ENCODE assay signal across 15 cellular contexts in genomic region chr10:80410122-80410521, GRCh38. TPM values are rescaled to one million over a fixed set of nuclear protein-coding genes. Genes with fewer than 3 reads are reported as not detected.
DNase-seq lines count a peak whose midpoint lies in the region; ATAC-seq and TF ChIP-seq lines count a peak whose summit lies in the region.
"Had no signal": no experiment of that assay in that cellular context is flagged by ENCODE, and none has a peak within 500 bp of the region (broad histone marks: within the 10 kb centered on the region; RNA-seq: fewer than 3 reads in every experiment).

No MANE protein-coding gene starts in this region.

- no peak for TF ChIP-seq CTCF in natural killer cell (IDR thresholded peaks at IDR 0.05)
- no peak for TF ChIP-seq CTCF in esophagus squamous epithelium (IDR thresholded peaks at IDR 0.05)

- peaks cover 14 to 15% of the 10 kb centered on the region in 2 donors for H3K4me1 Mint-ChIP-seq in natural killer cell
- peaks cover 6 to 7% of the 10 kb centered on the region in 2 donors for H3K4me1 Mint-ChIP-seq in natural killer cell treated with Interleukin-12 subunit alpha and Interleukin-12 subunit beta and Interleukin-15 and Interleukin-18, amount 100 ng/mL, for 72 hours (ENCODE audit: low read depth in 2 of 2)
- peaks cover 19 to 47% (median 29%) of the 10 kb centered on the region in 4 donors for H3K4me1 Mint-ChIP-seq in naive thymus-derived CD8-positive, alpha-beta T cell

- no peaks in the 10 kb centered on the region for H3K9me3 Mint-ChIP-seq in natural killer cell
- no peaks in the 10 kb centered on the region for H3K9me3 Mint-ChIP-seq in natural killer cell treated with Interleukin-12 subunit alpha and Interleukin-12 subunit beta and Interleukin-15 and Interleukin-18, amount 100 ng/mL, for 72 hours
- H3K9me3 Mint-ChIP-seq in naive thymus-derived CD8-positive, alpha-beta T cell = no peaks in the 10 kb centered on the region

- H3K36me3 Mint-ChIP-seq in natural killer cell = no peaks in the 10 kb centered on the region
- H3K36me3 Mint-ChIP-seq in natural killer cell treated with Interleukin-12 subunit alpha and Interleukin-12 subunit beta and Interleukin-15 and Interleukin-18, amount 100 ng/mL, for 72 hours = no peaks in the 10 kb centered on the region
- H3K36me3 Mint-ChIP-seq in naive thymus-derived CD8-positive, alpha-beta T cell = no peaks in the 10 kb centered on the region

- no peaks in the 10 kb centered on the region for H3K27me3 ChIP-seq in esophagus squamous epithelium

- WGBS in esophagus squamous epithelium, 2 donors = 0% methylated on average over 1 of the region's 2 CpGs; no CpG with 5 or more reads in 1 of the 2 donors

- H3K36me3 ChIP-seq in esophagus squamous epithelium = no peaks in the 10 kb centered on the region
- H3K36me3 ChIP-seq: brain microvascular endothelial cell had no signal

- peak overlapping the region; percentile 96 for H3K4me3 Mint-ChIP-seq in natural killer cell
- no peak overlapping the region for H3K4me3 Mint-ChIP-seq in natural killer cell treated with Interleukin-12 subunit alpha and Interleukin-12 subunit beta and Interleukin-15 and Interleukin-18, amount 100 ng/mL, for 72 hours
- H3K4me3 Mint-ChIP-seq in naive thymus-derived CD8-positive, alpha-beta T cell = peak overlapping the region in 8 of 10 donors; percentile 32 to 96 (median 75)

- peak overlapping the region in 2 of 4 donors; percentile 1 to 75 for H3K4me3 ChIP-seq in esophagus squamous epithelium

- peak overlapping the region in 3 of 4 donors; percentile 65 to 90 (median 89) for H3K27ac ChIP-seq in esophagus squamous epithelium
- H3K27ac ChIP-seq: brain microvascular endothelial cell had no signal

- no peak for TF ChIP-seq POLR2A in esophagus squamous epithelium (IDR thresholded peaks at IDR 0.05)

- H3K9me3 ChIP-seq in esophagus squamous epithelium = no peaks in the 10 kb centered on the region

- peaks cover 54 to 92% (median 67%) of the 10 kb centered on the region in 3 donors for H3K4me1 ChIP-seq in esophagus squamous epithelium

- DNase-seq in natural killer cell = no peak
- no peak for DNase-seq in natural killer cell treated with Interleukin-12 subunit alpha and Interleukin-12 subunit beta and Interleukin-15 and Interleukin-18, amount 100 ng/mL, for 72 hours (ENCODE audit: low spot score)
- no peak for DNase-seq in esophagus squamous epithelium (lab: John Stamatoyannopoulos, UW)
- no peak for DNase-seq in naive thymus-derived CD8-positive, alpha-beta T cell
- no peak for DNase-seq in NCI-H1105 treated with DMSO at 0.1 percent for 48 hours (lab: John Stamatoyannopoulos, UW)
- DNase-seq in NCI-H1105 (lab: John Stamatoyannopoulos, UW) = no peak
- no peak for DNase-seq in NK-92 treated with Interleukin-12 subunit alpha and Interleukin-12 subunit beta, amount 100 ng/mL, for 24 hours (lab: John Stamatoyannopoulos, UW)
- DNase-seq: brain microvascular endothelial cell, HCEC 1CT had no signal

- POLR2A ChIA-PET in naive thymus-derived CD8-positive, alpha-beta T cell (lab: Charles Lee) = no interaction called here

- intact Hi-C loops in natural killer cell (cut with micrococcal nuclease) = no loop called here
- intact Hi-C loops in esophagus squamous epithelium (cut with DNase I) = no loop called here

- no peak for ATAC-seq in natural killer cell
- ATAC-seq in natural killer cell treated with Interleukin-12 subunit alpha and Interleukin-12 subunit beta and Interleukin-15 and Interleukin-18, amount 100 ng/mL, for 72 hours = no peak
- no peak for ATAC-seq in naive thymus-derived CD8-positive, alpha-beta T cell
- ATAC-seq in GM19467 (IDR thresholded peaks at IDR 0.05; ENCODE audit: unreplicated experiment) = no peak

- H3K27me3 Mint-ChIP-seq in natural killer cell (ENCODE audit: low read depth in 2 of 2) = peaks cover 4 to 6% of the 10 kb centered on the region in 2 donors
- peaks cover 0 to 5% of the 10 kb centered on the region in 2 donors for H3K27me3 Mint-ChIP-seq in natural killer cell treated with Interleukin-12 subunit alpha and Interleukin-12 subunit beta and Interleukin-15 and Interleukin-18, amount 100 ng/mL, for 72 hours
- peaks cover 0 to 6% (median 0%) of the 10 kb centered on the region in 5 donors for H3K27me3 Mint-ChIP-seq in naive thymus-derived CD8-positive, alpha-beta T cell

- no peak overlapping the region for H3K27ac Mint-ChIP-seq in natural killer cell
- H3K27ac Mint-ChIP-seq in natural killer cell treated with Interleukin-12 subunit alpha and Interleukin-12 subunit beta and Interleukin-15 and Interleukin-18, amount 100 ng/mL, for 72 hours = no peak overlapping the region
- peak overlapping the region in 3 of 10 donors; percentile 40 to 46 (median 46) for H3K27ac Mint-ChIP-seq in naive thymus-derived CD8-positive, alpha-beta T cell

RNA-seq across cellular contexts. Expression of gene PRXL2A, which starts 1.8 kb away (rescaled TPM):
- total RNA-seq in natural killer cell = 1 to 10 TPM; 1.3 to 1.8 (median 1.4) TPM
- 1 to 10 TPM; 6.4 to 9.7 TPM for total RNA-seq in natural killer cell treated with Interleukin-12 subunit alpha and Interleukin-12 subunit beta and Interleukin-15 and Interleukin-18, amount 100 ng/mL, for 72 hours
- total RNA-seq in esophagus squamous epithelium = 100 to 1,000 TPM in 2 of 4 donors, 10 to 100 TPM in 2; 68.0 to 185 (median 103) TPM
- 10 to 100 TPM; 10.2 to 11.6 TPM for total RNA-seq in naive thymus-derived CD8-positive, alpha-beta T cell
- polyA plus RNA-seq in naive thymus-derived CD8-positive, alpha-beta T cell = 10 to 100 TPM; 13.8 to 21.3 (median 16.1) TPM
- total RNA-seq: LHCN-M2 had no signal

RNA-seq across cellular contexts. Expression of gene TSPAN14, which starts 44.0 kb away (rescaled TPM):
- 100 to 1,000 TPM; 126 to 180 (median 173) TPM for total RNA-seq in natural killer cell
- total RNA-seq in natural killer cell treated with Interleukin-12 subunit alpha and Interleukin-12 subunit beta and Interleukin-15 and Interleukin-18, amount 100 ng/mL, for 72 hours = 10 to 100 TPM; 56.5 to 76.6 TPM
- total RNA-seq in esophagus squamous epithelium = 100 to 1,000 TPM in 2 of 4 donors, 10 to 100 TPM in 2; 66.4 to 118 (median 89.8) TPM
- 100 to 1,000 TPM; 163 to 165 TPM for total RNA-seq in naive thymus-derived CD8-positive, alpha-beta T cell
- 100 to 1,000 TPM; 152 to 293 (median 155) TPM for polyA plus RNA-seq in naive thymus-derived CD8-positive, alpha-beta T cell

RNA-seq across cellular contexts. Expression of gene DYDC2, which starts 53.5 kb away (rescaled TPM):
- total RNA-seq in natural killer cell (not detected), esophagus squamous epithelium (under 1 TPM in 1 of 4 donors, not detected in 3; 0.15 TPM)
- not detected for total RNA-seq in natural killer cell treated with Interleukin-12 subunit alpha and Interleukin-12 subunit beta and Interleukin-15 and Interleukin-18, amount 100 ng/mL, for 72 hours
- total RNA-seq in naive thymus-derived CD8-positive, alpha-beta T cell = not detected
- polyA plus RNA-seq in naive thymus-derived CD8-positive, alpha-beta T cell = not detected
- total RNA-seq: activated CD8-positive, alpha-beta memory T cell treated with anti-CD3 and anti-CD28 coated beads for 36 hours; LHCN-M2; NCI-H460 had no signal

RNA-seq across cellular contexts. Expression of gene DYDC1, which starts 53.6 kb away (rescaled TPM):
- total RNA-seq in natural killer cell (not detected), esophagus squamous epithelium (not detected)
- total RNA-seq in natural killer cell treated with Interleukin-12 subunit alpha and Interleukin-12 subunit beta and Interleukin-15 and Interleukin-18, amount 100 ng/mL, for 72 hours = not detected
- not detected for total RNA-seq in naive thymus-derived CD8-positive, alpha-beta T cell
- polyA plus RNA-seq in naive thymus-derived CD8-positive, alpha-beta T cell = not detected
- total RNA-seq: activated CD8-positive, alpha-beta memory T cell treated with anti-CD3 and anti-CD28 coated beads for 36 hours; kidney epithelial cell; LHCN-M2; NCI-H460; renal cortical epithelial cell had no signal

Comparison
In these comparisons a context has a peak if more than half of its experiments do, and no peak if none do; other contexts are left out.
1. RNA of gene PRXL2A, which starts 1.8 kb away (total RNA-seq): 68.0 to 185 TPM in esophagus squamous epithelium; 10.2 to 11.6 TPM in naive thymus-derived CD8-positive, alpha-beta T cell, 6.4 to 9.7 TPM in natural killer cell treated with Interleukin-12 subunit alpha and Interleukin-12 subunit beta and Interleukin-15 and Interleukin-18, amount 100 ng/mL, for 72 hours and 1.3 to 1.8 TPM in natural killer cell; every median in the first group is over 4 times any median in the second.